Comparison of ENCODE assay signal across 14 cellular contexts in genomic region chr19:53504903-53505302, GRCh38. TPM values are rescaled to one million over a fixed set of nuclear protein-coding genes. Genes with fewer than 3 reads are reported as not detected.
DNase-seq lines count a peak whose midpoint lies in the region; ATAC-seq and TF ChIP-seq lines count a peak whose summit lies in the region.
"Had no signal": no experiment of that assay in that cellular context is flagged by ENCODE, and none has a peak within 500 bp of the region (broad histone marks: within the 10 kb centered on the region; RNA-seq: fewer than 3 reads in every experiment).

No MANE protein-coding gene starts in this region.

- H3K27ac ChIP-seq in ACC112 (ENCODE audit: low read depth, low read length) (no peak overlapping the region), parathyroid adenoma (no peak overlapping the region), PC-9 (no peak overlapping the region)
- H3K27ac ChIP-seq: neutrophil had no signal

- no TSS peak for BruUV-seq in PC-9 (replicated peaks; lab: Mats Ljungman, UMichigan)

- H3K36me3 ChIP-seq in ACC112 (ENCODE audit: insufficient read depth, low read length) (no peaks in the 10 kb centered on the region), parathyroid adenoma (ENCODE audit: control insufficient read depth, insufficient read depth, low read length) (no peaks in the 10 kb centered on the region), PC-9 (ENCODE audit: low read depth) (no peaks in the 10 kb centered on the region)
- H3K36me3 ChIP-seq: neutrophil had no signal

- intact Hi-C loops in PC-9 (cut with micrococcal nuclease; ENCODE audit: unreplicated experiment): no loop called here

- H3K4me2 ChIP-seq in parathyroid adenoma (ENCODE audit: low read length) (peak overlapping the region; percentile 70), PC-9 (no peak overlapping the region)

- DNase-seq in NCI-H69 (lab: John Stamatoyannopoulos, UW): peak; percentile 19
- DNase-seq in fibroblast of mammary gland (ENCODE audit: low read depth): peak; percentile 27
- no peak for DNase-seq in PC-9
- DNase-seq in NOMO-1 (lab: John Stamatoyannopoulos, UW; ENCODE audit: unreplicated experiment in 2 of 2): no peak
- DNase-seq: activated naive CD4-positive, alpha-beta T cell treated with anti-CD3 and anti-CD28 coated beads, Interleukin-2, amount 10 ng/mL, durations not matched to agents 7 days and 5 days; NCI-H1694 treated with DMSO at 0.1 percent for 48 hours; T-helper 9 cell had no signal

- H2AFZ ChIP-seq in ACC112 (ENCODE audit: low read length, unreplicated experiment): peak overlapping the region; percentile 40
- H2AFZ ChIP-seq in parathyroid adenoma: peak overlapping the region; percentile 39
- H2AFZ ChIP-seq in PC-9: no peak overlapping the region

- H3K79me2 ChIP-seq in ACC112 (ENCODE audit: control insufficient read depth, insufficient read depth, low read length, unreplicated experiment) (no peaks in the 10 kb centered on the region), parathyroid adenoma (no peaks in the 10 kb centered on the region), PC-9 (ENCODE audit: low read depth) (no peaks in the 10 kb centered on the region)

- CTCF ChIA-PET in PC-9 (lab: Charles Lee): no interaction called here

- no peaks in the 10 kb centered on the region for H4K20me1 ChIP-seq in PC-9 (ENCODE audit: insufficient read depth)

- no peak overlapping the region for H3K9ac ChIP-seq in parathyroid adenoma

- H3K4me1 ChIP-seq in ACC112 (ENCODE audit: control insufficient read depth, insufficient read depth, low read length, unreplicated experiment): no peaks in the 10 kb centered on the region
- peaks cover 9% of the 10 kb centered on the region for H3K4me1 ChIP-seq in parathyroid adenoma
- H3K4me1 ChIP-seq in PC-9 (replicated peaks; ENCODE audit: insufficient read depth): 0 out of 2 replicates have a peak, but pooled peaks cover 3% of the 10 kb centered on the region

- H3F3A ChIP-seq in PC-9 (ENCODE audit: insufficient read depth, low read depth): no peaks in the 10 kb centered on the region

- ATAC-seq in GM18909 (IDR thresholded peaks at IDR 0.05; ENCODE audit: poor library complexity, unreplicated experiment): no peak
- ATAC-seq in HG02970 (IDR thresholded peaks at IDR 0.05; ENCODE audit: low FRiP score, unreplicated experiment): no peak
- ATAC-seq: HCT116; stimulated activated memory B cell treated with anti-CD40 and anti-IgM and Interleukin-4, amounts not matched to agents 10 μg/mL and 1 μg/mL and 100 μg/mL, for 72 hours had no signal

- peak overlapping the region; percentile 68 for H3K4me3 ChIP-seq in ACC112 (ENCODE audit: low read depth, low read length)
- H3K4me3 ChIP-seq in fibroblast of mammary gland (ENCODE audit: control insufficient read depth, low read depth, low read length): no peak overlapping the region
- peak overlapping the region; percentile 41 for H3K4me3 ChIP-seq in parathyroid adenoma (ENCODE audit: low read depth, low read length)
- H3K4me3 ChIP-seq in PC-9: no peak overlapping the region

- POLR2A ChIA-PET in PC-9 (lab: Charles Lee; ENCODE audit: unreplicated experiment): no interaction called here

- H3K9me2 ChIP-seq in PC-9 (ENCODE audit: insufficient read depth): no peaks in the 10 kb centered on the region

- TF ChIP-seq CTCF in fibroblast of mammary gland (conservative IDR thresholded peaks at IDR 0.05; ENCODE audit: control insufficient read depth, insufficient read depth, low read depth, low read length): no peak
- TF ChIP-seq CTCF in parathyroid adenoma (IDR thresholded peaks at IDR 0.05): no peak
- TF ChIP-seq CTCF in PC-9 (conservative IDR thresholded peaks at IDR 0.05): no peak

- H3K27me3 ChIP-seq in ACC112 (ENCODE audit: insufficient read depth, low read length): peaks cover 20% of the 10 kb centered on the region
- no peaks in the 10 kb centered on the region for H3K27me3 ChIP-seq in parathyroid adenoma (ENCODE audit: control insufficient read depth, insufficient read depth, low read length)
- no peaks in the 10 kb centered on the region for H3K27me3 ChIP-seq in PC-9 (ENCODE audit: insufficient read depth, low read depth)

- H3K9me3 ChIP-seq in parathyroid adenoma (ENCODE audit: control insufficient read depth, low read length): no peaks in the 10 kb centered on the region
- H3K9me3 ChIP-seq in PC-9 (ENCODE audit: insufficient read depth, low read depth): peaks cover 4% of the 10 kb centered on the region; the same call in 1 of the 2 replicates
- H3K9me3 ChIP-seq: neutrophil had no signal

RNA-seq across cellular contexts. Expression of gene ZNF331, which starts 33.0 kb away (rescaled TPM):
- total RNA-seq in PC-9 (2021): 39.2 and 51.6 TPM in 2 replicates

RNA-seq across cellular contexts. Expression of gene ZNF813, which starts 37.4 kb away (rescaled TPM):
- total RNA-seq in PC-9 (2021): 6.1 and 6.3 TPM in 2 replicates

Comparison
In these comparisons a context has a peak if more than half of its experiments do, and no peak if none do; other contexts are left out.
1. H3K4me3 ChIP-seq: peak in ACC112 (single experiment) and parathyroid adenoma (single experiment); none in fibroblast of mammary gland (single experiment) and PC-9 (single experiment).
2. DNase-seq: peak in NCI-H69 (single experiment) and fibroblast of mammary gland (single experiment); none in PC-9 (0 of 2) and NOMO-1 (0 of 2).